ENCODE assay signal across 8 cellular contexts in genomic region chr3:48402281-48402732, GRCh38. TPM values are rescaled to one million over a fixed set of nuclear protein-coding genes. Genes with fewer than 3 reads are reported as not detected.
A peak's percentile ranks its signal among the peaks of the same experiment; 100 is the strongest.
DNase-seq lines count a peak whose midpoint lies in the region; ATAC-seq and TF ChIP-seq lines count a peak whose summit lies in the region.

No MANE protein-coding gene starts in this region.

- no peaks in the 10 kb centered on the region for H3K4me1 Mint-ChIP-seq in endodermal cell
- H3K4me1 Mint-ChIP-seq in stimulated activated naive B cell treated with anti-CD40 and anti-IgM and Interleukin-4, amounts not matched to agents 10 μg/mL and 1 μg/mL and 100 μg/mL, for 72 hours: no peaks in the 10 kb centered on the region

- no peaks in the 10 kb centered on the region for H3K9me3 Mint-ChIP-seq in endodermal cell
- no peaks in the 10 kb centered on the region for H3K9me3 Mint-ChIP-seq in stimulated activated naive B cell treated with anti-CD40 and anti-IgM and Interleukin-4, amounts not matched to agents 10 μg/mL and 1 μg/mL and 100 μg/mL, for 72 hours

- WGBS in endodermal cell (ENCODE audit: insufficient coverage in 1 of 2, insufficient read length in 1 of 2), 2 experiments: 88 to 92% methylated on average over 7 to 8 of the region's 8 CpGs

- H3K4me3 ChIP-seq in endodermal cell (ENCODE audit: low read length) (no peak overlapping the region), muscle layer of colon (ENCODE audit: low read depth in 1 of 2, low read length in 2 of 2) (peak overlapping the region in 1 of 2 donors; percentile 19)

- H3K4me3 Mint-ChIP-seq in endodermal cell: no peak overlapping the region
- H3K4me3 Mint-ChIP-seq in stimulated activated naive B cell treated with anti-CD40 and anti-IgM and Interleukin-4, amounts not matched to agents 10 μg/mL and 1 μg/mL and 100 μg/mL, for 72 hours: no peak overlapping the region

- H3K27ac Mint-ChIP-seq in endodermal cell: no peak overlapping the region
- H3K27ac Mint-ChIP-seq in stimulated activated naive B cell treated with anti-CD40 and anti-IgM and Interleukin-4, amounts not matched to agents 10 μg/mL and 1 μg/mL and 100 μg/mL, for 72 hours: no peak overlapping the region

- no peaks in the 10 kb centered on the region for H3K9me3 ChIP-seq in endodermal cell (ENCODE audit: control insufficient read depth, low read length)
- no peaks in the 10 kb centered on the region for H3K9me3 ChIP-seq in muscle layer of colon (ENCODE audit: low read length)

- H3K27me3 Mint-ChIP-seq in endodermal cell (ENCODE audit: insufficient read depth): no peaks in the 10 kb centered on the region
- peaks cover 5 to 6% of the 10 kb centered on the region in 2 donors for H3K27me3 Mint-ChIP-seq in stimulated activated naive B cell treated with anti-CD40 and anti-IgM and Interleukin-4, amounts not matched to agents 10 μg/mL and 1 μg/mL and 100 μg/mL, for 72 hours

- H3K4me1 ChIP-seq in endodermal cell (ENCODE audit: control insufficient read depth, insufficient read depth, low read length): no peaks in the 10 kb centered on the region
- H3K4me1 ChIP-seq in muscle layer of colon (ENCODE audit: insufficient read depth, low read length): peaks cover 17% of the 10 kb centered on the region

- H3K36me3 ChIP-seq in endodermal cell (ENCODE audit: control insufficient read depth, insufficient read depth, low read length) (peaks cover 43% of the 10 kb centered on the region), muscle layer of colon (ENCODE audit: insufficient read depth, low read length) (peaks cover 39% of the 10 kb centered on the region)

- DNase-seq in 8988T: peak; percentile 61
- DNase-seq in LoVo (ENCODE audit: low spot score): peak; percentile 55
- no peak for DNase-seq in endodermal cell
- no peak for DNase-seq in stimulated activated naive B cell treated with anti-CD40 and anti-IgM and Interleukin-4, amounts not matched to agents 10 μg/mL and 1 μg/mL and 100 μg/mL, for 72 hours
- no peak for DNase-seq in NCI-H1105 (lab: John Stamatoyannopoulos, UW)

- peaks cover 51% of the 10 kb centered on the region for H3K36me3 Mint-ChIP-seq in endodermal cell (ENCODE audit: low read depth)
- no peaks in the 10 kb centered on the region for H3K36me3 Mint-ChIP-seq in stimulated activated naive B cell treated with anti-CD40 and anti-IgM and Interleukin-4, amounts not matched to agents 10 μg/mL and 1 μg/mL and 100 μg/mL, for 72 hours

- no peak for TF ChIP-seq CTCF in endodermal cell (conservative IDR thresholded peaks at IDR 0.05)

- H3K27ac ChIP-seq in endodermal cell (ENCODE audit: low read depth, low read length): peak overlapping the region; percentile 34
- peak overlapping the region; percentile 93 for H3K27ac ChIP-seq in muscle layer of colon (ENCODE audit: low read depth, low read length)

- ATAC-seq in stimulated activated naive B cell treated with anti-CD40 and anti-IgM and Interleukin-4, amounts not matched to agents 10 μg/mL and 1 μg/mL and 100 μg/mL, for 72 hours (replicated peaks): no peak
- ATAC-seq in GM18519 (IDR thresholded peaks at IDR 0.05; ENCODE audit: low FRiP score, unreplicated experiment): no peak
- no peak for ATAC-seq in HG02588 (IDR thresholded peaks at IDR 0.05; ENCODE audit: unreplicated experiment)

- no peaks in the 10 kb centered on the region for H3K27me3 ChIP-seq in endodermal cell (ENCODE audit: control insufficient read depth, insufficient read depth, low read length, poor library complexity, severe bottlenecking)
- H3K27me3 ChIP-seq in muscle layer of colon (ENCODE audit: control insufficient read depth in 1 of 2, insufficient read depth in 2 of 2, low read length in 2 of 2): no peaks in the 10 kb centered on the region

- no peak overlapping the region for H3K9ac ChIP-seq in endodermal cell (ENCODE audit: extremely low read depth, low read length, poor library complexity, severe bottlenecking)
- no peak overlapping the region for H3K9ac ChIP-seq in muscle layer of colon (ENCODE audit: low read length)

RNA-seq across cellular contexts. Expression of gene PLXNB1, which starts 27.6 kb away (rescaled TPM):
- 100 to 1,000 TPM; 175 to 216 TPM for total RNA-seq in endodermal cell
- polyA plus RNA-seq in endodermal cell (2013, experiment 1 of 2): 165 TPM
- 157 TPM for polyA plus RNA-seq in endodermal cell (2013, experiment 2 of 2)

RNA-seq across cellular contexts. Expression of gene FBXW12, which starts 30.3 kb away (rescaled TPM):
- 1 to 10 TPM in 1 of 2 donors, under 1 TPM in 1; 0.13 to 1.4 TPM for total RNA-seq in endodermal cell
- polyA plus RNA-seq in endodermal cell (2013, experiment 1 of 2): 0.61 TPM
- 0.62 TPM for polyA plus RNA-seq in endodermal cell (2013, experiment 2 of 2)

RNA-seq across cellular contexts. Expression of gene CCDC51, which starts 37.6 kb away (rescaled TPM):
- total RNA-seq in endodermal cell: 10 to 100 TPM; 14.5 to 14.6 TPM
- polyA plus RNA-seq in endodermal cell (2013, experiment 1 of 2): 15.2 TPM
- polyA plus RNA-seq in endodermal cell (2013, experiment 2 of 2): 14.4 TPM

RNA-seq across cellular contexts. Expression of gene TMA7, which starts 37.8 kb away (rescaled TPM):
- total RNA-seq in endodermal cell: 100 to 1,000 TPM; 290 to 326 TPM
- 420 TPM for polyA plus RNA-seq in endodermal cell (2013, experiment 1 of 2)
- polyA plus RNA-seq in endodermal cell (2013, experiment 2 of 2): 414 TPM

RNA-seq across cellular contexts. Expression of gene ATRIP, which starts 44.2 kb away (rescaled TPM):
- total RNA-seq in endodermal cell: 10 to 100 TPM; 11.7 to 16.1 TPM
- polyA plus RNA-seq in endodermal cell (2013, experiment 1 of 2): 11.6 TPM
- 15.2 TPM for polyA plus RNA-seq in endodermal cell (2013, experiment 2 of 2)

Comparison
In these comparisons a context has a peak if more than half of its experiments do, and no peak if none do; other contexts are left out.
1. DNase-seq: peak in 8988T (single experiment) and LoVo (single experiment); none in endodermal cell (single experiment), stimulated activated naive B cell treated with anti-CD40 and anti-IgM and Interleukin-4, amounts not matched to agents 10 μg/mL and 1 μg/mL and 100 μg/mL, for 72 hours (single experiment) and NCI-H1105 (single experiment).